In the genomic region with DNA sequence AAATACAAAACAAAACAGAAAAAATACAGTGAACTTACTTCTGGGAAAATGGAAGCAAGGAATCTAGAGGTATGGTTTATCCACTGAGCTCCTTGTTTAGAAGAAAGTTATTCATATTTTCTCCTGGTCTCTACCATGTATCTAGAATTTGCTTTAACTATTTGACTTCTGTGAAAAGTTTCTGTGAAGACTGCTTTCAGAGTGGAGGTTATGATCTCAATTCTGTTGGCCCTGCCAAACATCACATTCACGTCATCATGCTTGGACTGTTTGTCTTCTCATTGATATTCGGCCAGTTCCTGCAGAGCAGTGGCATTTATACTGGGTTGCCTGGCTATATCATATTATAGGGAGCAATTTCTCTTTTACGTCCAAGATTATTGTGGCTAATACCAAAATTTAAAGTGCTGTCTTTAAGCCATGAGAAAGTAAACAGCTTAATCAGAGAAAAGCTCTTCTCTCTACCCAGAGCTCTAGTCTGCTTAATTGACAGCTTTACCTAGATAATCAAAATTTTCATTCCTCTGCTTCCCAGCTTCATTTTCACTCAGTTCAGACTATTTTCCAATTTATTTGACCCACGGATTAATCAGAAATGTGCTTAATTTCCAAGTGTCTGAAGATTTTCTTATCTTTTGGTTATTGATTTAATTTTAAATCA, we compare ENCODE assay signal across 11 cellular contexts. TPM values are rescaled to one million over a fixed set of nuclear protein-coding genes. Genes with fewer than 3 reads are reported as not detected.
DNase-seq lines count a peak whose midpoint lies in the region; ATAC-seq and TF ChIP-seq lines count a peak whose summit lies in the region.
"Had no signal": no experiment of that assay in that cellular context is flagged by ENCODE, and none has a peak within 500 bp of the region (broad histone marks: within the 10 kb centered on the region; RNA-seq: fewer than 3 reads in every experiment).

A gene with protein sequence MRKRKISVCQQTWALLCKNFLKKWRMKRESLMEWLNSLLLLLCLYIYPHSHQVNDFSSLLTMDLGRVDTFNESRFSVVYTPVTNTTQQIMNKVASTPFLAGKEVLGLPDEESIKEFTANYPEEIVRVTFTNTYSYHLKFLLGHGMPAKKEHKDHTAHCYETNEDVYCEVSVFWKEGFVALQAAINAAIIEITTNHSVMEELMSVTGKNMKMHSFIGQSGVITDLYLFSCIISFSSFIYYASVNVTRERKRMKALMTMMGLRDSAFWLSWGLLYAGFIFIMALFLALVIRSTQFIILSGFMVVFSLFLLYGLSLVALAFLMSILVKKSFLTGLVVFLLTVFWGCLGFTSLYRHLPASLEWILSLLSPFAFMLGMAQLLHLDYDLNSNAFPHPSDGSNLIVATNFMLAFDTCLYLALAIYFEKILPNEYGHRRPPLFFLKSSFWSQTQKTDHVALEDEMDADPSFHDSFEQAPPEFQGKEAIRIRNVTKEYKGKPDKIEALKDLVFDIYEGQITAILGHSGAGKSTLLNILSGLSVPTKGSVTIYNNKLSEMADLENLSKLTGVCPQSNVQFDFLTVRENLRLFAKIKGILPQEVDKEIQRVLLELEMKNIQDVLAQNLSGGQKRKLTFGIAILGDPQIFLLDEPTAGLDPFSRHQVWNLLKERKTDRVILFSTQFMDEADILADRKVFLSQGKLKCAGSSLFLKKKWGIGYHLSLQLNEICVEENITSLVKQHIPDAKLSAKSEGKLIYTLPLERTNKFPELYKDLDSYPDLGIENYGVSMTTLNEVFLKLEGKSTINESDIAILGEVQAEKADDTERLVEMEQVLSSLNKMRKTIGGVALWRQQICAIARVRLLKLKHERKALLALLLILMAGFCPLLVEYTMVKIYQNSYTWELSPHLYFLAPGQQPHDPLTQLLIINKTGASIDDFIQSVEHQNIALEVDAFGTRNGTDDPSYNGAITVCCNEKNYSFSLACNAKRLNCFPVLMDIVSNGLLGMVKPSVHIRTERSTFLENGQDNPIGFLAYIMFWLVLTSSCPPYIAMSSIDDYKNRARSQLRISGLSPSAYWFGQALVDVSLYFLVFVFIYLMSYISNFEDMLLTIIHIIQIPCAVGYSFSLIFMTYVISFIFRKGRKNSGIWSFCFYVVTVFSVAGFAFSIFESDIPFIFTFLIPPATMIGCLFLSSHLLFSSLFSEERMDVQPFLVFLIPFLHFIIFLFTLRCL (N-terminal part only) (minus strand): TSS at position 212 of the 661 bp plus-strand sequence. CDS start 13,358 bp downstream, outside the sequence.

- POLR2A ChIA-PET in CD8-positive, alpha-beta memory T cell (lab: Charles Lee): no interaction called here
- POLR2A ChIA-PET in PC-9 (lab: Charles Lee; ENCODE audit: unreplicated experiment): no interaction called here

- H3K4me3 Mint-ChIP-seq in CD8-positive, alpha-beta memory T cell: no peak within 1 kb of the TSS
- H3K4me3 Mint-ChIP-seq: activated naive CD8-positive, alpha-beta T cell treated with anti-CD3 and anti-CD28 coated beads for 36 hours had no signal

- intact Hi-C loops in sigmoid colon (cut with DNase I) (no loop called here), PC-9 (cut with micrococcal nuclease; ENCODE audit: unreplicated experiment) (no loop called here)

- H3K4me3 ChIP-seq in CD8-positive, alpha-beta memory T cell (ENCODE audit: low read length): no peak within 1 kb of the TSS
- H3K4me3 ChIP-seq in sigmoid colon (peak within 1 kb of the TSS; percentile 5 to 36 (median 20)), PC-9 (no peak within 1 kb of the TSS)

- no peaks in the 10 kb centered on the region for H3K4me1 Mint-ChIP-seq in CD8-positive, alpha-beta memory T cell
- H3K4me1 Mint-ChIP-seq: activated naive CD8-positive, alpha-beta T cell treated with anti-CD3 and anti-CD28 coated beads for 36 hours had no signal

- H3K79me2 ChIP-seq in PC-9 (ENCODE audit: low read depth): no peaks in the 10 kb centered on the region

- H3K4me2 ChIP-seq in PC-9: no peak within 1 kb of the TSS

- no peaks in the 10 kb centered on the region for H3K36me3 ChIP-seq in CD8-positive, alpha-beta memory T cell (ENCODE audit: insufficient read depth, low read length)
- no peaks in the 10 kb centered on the region for H3K36me3 ChIP-seq in sigmoid colon
- no peaks in the 10 kb centered on the region for H3K36me3 ChIP-seq in PC-9 (ENCODE audit: low read depth)

- CTCF ChIA-PET in CD8-positive, alpha-beta memory T cell (lab: Charles Lee): no interaction called here
- CTCF ChIA-PET in PC-9 (lab: Charles Lee): no interaction called here

- peaks cover 3 to 5% of the 10 kb centered on the region in 2 donors for H3K27me3 Mint-ChIP-seq in CD8-positive, alpha-beta memory T cell
- H3K27me3 Mint-ChIP-seq: activated naive CD8-positive, alpha-beta T cell treated with anti-CD3 and anti-CD28 coated beads for 36 hours had no signal

- no peaks in the 10 kb centered on the region for H3K9me3 Mint-ChIP-seq in CD8-positive, alpha-beta memory T cell

- H3K27ac ChIP-seq in CD8-positive, alpha-beta memory T cell (ENCODE audit: low read depth, low read length): peak within 1 kb of the TSS; percentile 27
- H3K27ac ChIP-seq in sigmoid colon: peak within 1 kb of the TSS; percentile 2 to 55 (median 12)
- no peak within 1 kb of the TSS for H3K27ac ChIP-seq in PC-9
- H3K27ac ChIP-seq: C4-2B had no signal

- H3F3A ChIP-seq in PC-9 (ENCODE audit: insufficient read depth, low read depth): no peaks in the 10 kb centered on the region

- no peak for TF ChIP-seq POLR2A in sigmoid colon (IDR thresholded peaks at IDR 0.05)

- no peak within 1 kb of the TSS for H2AFZ ChIP-seq in PC-9

- WGBS in sigmoid colon, 2 donors: 55 to 70% methylated on average over 4 of the region's 4 CpGs

- no peaks in the 10 kb centered on the region for H4K20me1 ChIP-seq in PC-9 (ENCODE audit: insufficient read depth)

- no peak for TF ChIP-seq EP300 in sigmoid colon (IDR thresholded peaks at IDR 0.05)

- H3K36me3 Mint-ChIP-seq in CD8-positive, alpha-beta memory T cell: no peaks in the 10 kb centered on the region
- H3K36me3 Mint-ChIP-seq: activated naive CD8-positive, alpha-beta T cell treated with anti-CD3 and anti-CD28 coated beads for 36 hours had no signal

- no peaks in the 10 kb centered on the region for H3K9me3 ChIP-seq in CD8-positive, alpha-beta memory T cell (ENCODE audit: low read length)
- H3K9me3 ChIP-seq in sigmoid colon: no peaks in the 10 kb centered on the region
- 0 out of 2 replicates have a peak, but pooled peaks cover 3% of the 10 kb centered on the region for H3K9me3 ChIP-seq in PC-9 (ENCODE audit: insufficient read depth, low read depth)

- DNase-seq in CD8-positive, alpha-beta memory T cell: no peak
- peak; percentile 63 for DNase-seq in brain pericyte (ENCODE audit: low read depth, low spot score)
- DNase-seq in inferior parietal cortex (ENCODE audit: extremely low spot score): peak; percentile 83
- no peak for DNase-seq in sigmoid colon
- DNase-seq in PC-9: no peak
- DNase-seq in T-helper 1 cell: no peak
- DNase-seq in NCI-H226: no peak
- DNase-seq: activated naive CD8-positive, alpha-beta T cell treated with anti-CD3 and anti-CD28 coated beads for 36 hours; NCI-H748 treated with DMSO at 0.1 percent for 48 hours had no signal

- no peaks in the 10 kb centered on the region for H3K27me3 ChIP-seq in CD8-positive, alpha-beta memory T cell (ENCODE audit: insufficient read depth, low read length, poor library complexity, severe bottlenecking)
- H3K27me3 ChIP-seq in sigmoid colon (no peaks in the 10 kb centered on the region), PC-9 (ENCODE audit: insufficient read depth, low read depth) (no peaks in the 10 kb centered on the region)

- BruUV-seq in PC-9 (replicated peaks; lab: Mats Ljungman, UMichigan): no TSS peak

- no peak for TF ChIP-seq CTCF in sigmoid colon (IDR thresholded peaks at IDR 0.05)
- no peak for TF ChIP-seq CTCF in PC-9 (conservative IDR thresholded peaks at IDR 0.05)

- no peaks in the 10 kb centered on the region for H3K9me2 ChIP-seq in PC-9 (ENCODE audit: insufficient read depth)

- ATAC-seq in HG02642 (IDR thresholded peaks at IDR 0.05; ENCODE audit: poor library complexity, unreplicated experiment): no peak

- H3K4me1 ChIP-seq in CD8-positive, alpha-beta memory T cell (ENCODE audit: insufficient read depth, low read length): no peaks in the 10 kb centered on the region
- H3K4me1 ChIP-seq in sigmoid colon: no peaks in the 10 kb centered on the region
- H3K4me1 ChIP-seq in PC-9 (replicated peaks; ENCODE audit: insufficient read depth): no peaks in the 10 kb centered on the region

- no peak within 1 kb of the TSS for H3K27ac Mint-ChIP-seq in CD8-positive, alpha-beta memory T cell
- H3K27ac Mint-ChIP-seq: activated naive CD8-positive, alpha-beta T cell treated with anti-CD3 and anti-CD28 coated beads for 36 hours had no signal

RNA-seq across cellular contexts. Expression of the gene that starts here (rescaled TPM):
- not detected for total RNA-seq in CD8-positive, alpha-beta memory T cell
- not detected for polyA plus RNA-seq in CD8-positive, alpha-beta memory T cell
- total RNA-seq in sigmoid colon (10 to 100 TPM; 20.0 to 71.5 (median 51.8) TPM), PC-9 (2021) (not detected in 2 replicates)
- polyA plus RNA-seq in sigmoid colon: 1 to 10 TPM; 2.8 to 7.0 (median 3.0) TPM
- total RNA-seq: activated naive CD8-positive, alpha-beta T cell treated with anti-CD3 and anti-CD28 coated beads for 36 hours had no signal

Comparison
In these comparisons a context has a peak if more than half of its experiments do, and no peak if none do; other contexts are left out.
1. RNA of the gene that starts here (total RNA-seq): 20.0 to 71.5 TPM in sigmoid colon; not detected in CD8-positive, alpha-beta memory T cell and not detected in PC-9; every median in the first group is over 10 times any median in the second.
2. DNase-seq: peak in brain pericyte (single experiment) and inferior parietal cortex (single experiment); none in CD8-positive, alpha-beta memory T cell (0 of 5), sigmoid colon (single experiment), PC-9 (0 of 2), T-helper 1 cell (0 of 5) and NCI-H226 (single experiment).
3. H3K4me3 ChIP-seq: peak in sigmoid colon (4 of 4); none in CD8-positive, alpha-beta memory T cell (single experiment) and PC-9 (single experiment).